In genomic region chr1:105909811-105910210, GRCh38 we compare ENCODE assay signal across 31 cellular contexts.
A peak's percentile ranks its signal among the peaks of the same experiment; 100 is the strongest.
DNase-seq lines count a peak whose midpoint lies in the region; ATAC-seq, FAIRE-seq and TF ChIP-seq lines count a peak whose summit lies in the region.
"Had no signal": no experiment of that assay in that cellular context is flagged by ENCODE, and none has a peak within 500 bp of the region (broad histone marks: within the 10 kb centered on the region; RNA-seq: fewer than 3 reads in every experiment).

No MANE protein-coding gene starts in this region.

- H4K20me1 ChIP-seq in GM12878 (ENCODE audit: control insufficient read depth, insufficient read depth), result no peaks in the 10 kb centered on the region

- H3K18ac ChIP-seq in mesendoderm (ENCODE audit: low read length), result no peak overlapping the region

- no peak overlapping the region for H3K9ac ChIP-seq in GM12878 (ENCODE audit: control insufficient read depth, insufficient read depth, low read length)
- H3K9ac ChIP-seq in mesendoderm (ENCODE audit: low read length), result no peak overlapping the region

- H3K4me3 ChIP-seq in GM12875 (ENCODE audit: low read depth, low read length) (no peak overlapping the region), GM12878 (no peak overlapping the region), mesendoderm (ENCODE audit: low read length) (no peak overlapping the region), psoas muscle (no peak overlapping the region)
- H3K4me3 ChIP-seq: right atrium auricular region, spleen, upper lobe of right lung had no signal

- H2AFZ ChIP-seq in GM12878 (ENCODE audit: control insufficient read depth, low read depth, low read length), result no peak overlapping the region

- no peaks in the 10 kb centered on the region for H3K79me1 ChIP-seq in mesendoderm (ENCODE audit: low read length)

- no peak overlapping the region for H2AK5ac ChIP-seq in mesendoderm (ENCODE audit: low read length)

- no peak overlapping the region for H3K23ac ChIP-seq in mesendoderm (ENCODE audit: low read length)

- H2BK15ac ChIP-seq in mesendoderm (replicated peaks; ENCODE audit: low read depth), result no peak overlapping the region

- DNase-seq in GM12878 (ENCODE audit: low read depth, low spot score) (no peak), mesendoderm (peak; percentile 48), psoas muscle (no peak), left lobe of liver (ENCODE audit: low spot score) (no peak), COR-L47 (lab: John Stamatoyannopoulos, UW) (no peak), NCI-H2227 (lab: John Stamatoyannopoulos, UW; ENCODE audit: unreplicated experiment) (no peak)
- DNase-seq: activated B cell treated with CpG ODN at 0.5 μM for 24 hours; activated CD4-positive, alpha-beta T cell treated with anti-CD3 and anti-CD28 coated beads, Interleukin-2, amount 50 U/mL, for 4 hours; activated CD8-positive, alpha-beta memory T cell treated with anti-CD3 and anti-CD28 coated beads, Interleukin-2, amount 50 U/mL, for 4 hours; activated naive CD8-positive, alpha-beta T cell treated with anti-CD3 and anti-CD28 coated beads for 36 hours; CD8-positive, alpha-beta memory T cell; DMS79; HFFc6; IMR-90; left ventricle myocardium superior; midbrain; naive thymus-derived CD8-positive, alpha-beta T cell; NCI-H1694; NCI-H526 treated with DMSO at 0.1 percent for 48 hours; spleen; stimulated activated CD4-positive, alpha-beta T cell treated with anti-CD3 and anti-CD28 coated beads, Interleukin-2, amount 100 ng/mL, for 48 hours; substantia nigra; T-helper 9 cell; upper lobe of right lung had no signal

- intact Hi-C loops in GM12878 (cut with micrococcal nuclease; ENCODE audit: unreplicated experiment), result no loop called here
- intact Hi-C loops in psoas muscle (cut with DNase I), result no loop called here

- RAD21 ChIA-PET in GM12878 (lab: Charles Lee; ENCODE audit: unreplicated experiment), result no interaction called here

- ATAC-seq in GM12878, result peak; percentile 53; the same call in 1 of the 3 replicates
- ATAC-seq in psoas muscle, result no peak
- ATAC-seq in left lobe of liver, result no peak
- ATAC-seq: left ventricle myocardium superior; naive thymus-derived CD8-positive, alpha-beta T cell; Right ventricle myocardium inferior; stimulated activated effector memory CD8-positive, alpha-beta T cell treated with anti-CD3 and anti-CD28 coated beads, Interleukin-12 subunit alpha, Interleukin-12 subunit beta, amount 100 ng/mL, for 72 hours; upper lobe of right lung had no signal

- BruUV-seq in GM12878 (replicated peaks; lab: Mats Ljungman, UMichigan), result no TSS peak

- TF ChIP-seq POLR2A in GM12878 (IDR thresholded peaks at IDR 0.05; ENCODE audit: low read depth, low read length), result no peak

- H3K36me3 ChIP-seq in GM12878 (ENCODE audit: control insufficient read depth in 2 of 2, insufficient read depth in 2 of 2, low read length in 1 of 2) (no peaks in the 10 kb centered on the region), mesendoderm (ENCODE audit: control insufficient read depth, insufficient read depth, low read length) (no peaks in the 10 kb centered on the region), psoas muscle (ENCODE audit: insufficient read depth in 1 of 2, low read depth in 1 of 2) (no peaks in the 10 kb centered on the region)
- H3K36me3 ChIP-seq: right atrium auricular region, spleen, upper lobe of right lung had no signal

- H3K4me1 ChIP-seq in GM12878 (ENCODE audit: control insufficient read depth, insufficient read depth, low read length) (no peaks in the 10 kb centered on the region), mesendoderm (ENCODE audit: control insufficient read depth, low read depth, low read length) (no peaks in the 10 kb centered on the region), psoas muscle (no peaks in the 10 kb centered on the region)
- H3K4me1 ChIP-seq: right atrium auricular region, spleen, upper lobe of right lung had no signal

- FAIRE-seq in GM12878 (lab: Jason Lieb, UNC), result no peak
- FAIRE-seq: endothelial cell of umbilical vein, GM19239 had no signal

- H3K4me2 ChIP-seq in GM12878 (ENCODE audit: control insufficient read depth, insufficient read depth), result no peak overlapping the region
- no peak overlapping the region for H3K4me2 ChIP-seq in mesendoderm (ENCODE audit: low read length)

- H3K4ac ChIP-seq in mesendoderm (ENCODE audit: low read depth, low read length), result no peak overlapping the region

- H2BK5ac ChIP-seq in mesendoderm (ENCODE audit: low read length), result no peak overlapping the region

- TF ChIP-seq RAD21 in GM12878 (IDR thresholded peaks at IDR 0.05; ENCODE audit: insufficient read depth, low read depth, low read length), result no peak

- H3K27ac ChIP-seq in GM12878 (ENCODE audit: control insufficient read depth, insufficient read depth) (no peak overlapping the region), mesendoderm (ENCODE audit: low read depth, low read length) (no peak overlapping the region), psoas muscle (no peak overlapping the region)
- H3K27ac ChIP-seq: right atrium auricular region, spleen, upper lobe of right lung had no signal

- TF ChIP-seq CTCF in GM12875 (IDR thresholded peaks at IDR 0.05; ENCODE audit: borderline replicate concordance, insufficient read depth, low read depth, low read length) (0 out of 2 replicates have a peak, but pooled peaks have one; percentile 10), LNCAP (IDR thresholded peaks at IDR 0.05) (peak; percentile 34; the same call in 1 of the 2 replicates), GM12878 (IDR thresholded peaks at IDR 0.05 in 2 of 3, conservative IDR thresholded peaks at IDR 0.05 in 1 of 3; ENCODE audit: control insufficient read depth in 2 of 3, extremely low read depth in 1 of 3, insufficient read depth in 1 of 3, low read depth in 3 of 3, low read length in 3 of 3) (peak; percentile 6 to 19 (median 7); a peak in 1 of 6 replicates), psoas muscle (IDR thresholded peaks at IDR 0.05) (no peak)

- H3K79me2 ChIP-seq in GM12878 (ENCODE audit: control insufficient read depth, insufficient read depth, low read length) (no peaks in the 10 kb centered on the region), mesendoderm (ENCODE audit: control insufficient read depth, insufficient read depth, low read length) (no peaks in the 10 kb centered on the region)

- H3K9me3 ChIP-seq in GM12878 (replicated peaks; ENCODE audit: control insufficient read depth, insufficient read depth, low read length) (no peaks in the 10 kb centered on the region), psoas muscle (no peaks in the 10 kb centered on the region)
- H3K9me3 ChIP-seq: right atrium auricular region, upper lobe of right lung had no signal

- H4K5ac ChIP-seq in mesendoderm (ENCODE audit: low read length), result no peak overlapping the region

- in situ Hi-C loops in GM12878 (cut with MboI), result no loop called here

- WGBS in GM12878 (ENCODE audit: insufficient coverage, insufficient replicate concordance, low lambda C conversion rate, missing lambda C conversion rate), result 10% methylated on average over 2 of the region's 2 CpGs
- WGBS in mesendoderm (ENCODE audit: extremely low coverage, insufficient coverage, low lambda C conversion rate), result no CpG with 5 or more reads among the region's 2 CpGs
- 51 to 57% (median 55%) methylated on average over 2 of the region's 2 CpGs for WGBS in psoas muscle, 3 donors

- H3K27me3 ChIP-seq in GM12878 (replicated peaks in 1 of 2; ENCODE audit: control insufficient read depth in 2 of 2, insufficient read depth in 2 of 2, low read length in 1 of 2) (no peaks in the 10 kb centered on the region), mesendoderm (ENCODE audit: insufficient read depth, low read length, poor library complexity) (no peaks in the 10 kb centered on the region), psoas muscle (ENCODE audit: insufficient read depth in 3 of 3, low read length in 2 of 3) (no peaks in the 10 kb centered on the region)
- H3K27me3 ChIP-seq: right atrium auricular region, spleen, upper lobe of right lung had no signal

- H4K8ac ChIP-seq in mesendoderm (ENCODE audit: low read depth, low read length), result no peak overlapping the region

- CTCF ChIA-PET in GM12878 (lab: Yijun Ruan, JAX), result interaction anchor here (1.1 kb wide), 1 partner anchor 14 kb away, joined by 3 read pairs; no protein-coding TSS in a partner anchor

- SMC1A ChIA-PET in GM12878 (lab: Charles Lee; ENCODE audit: uncharacterized antibody, unreplicated experiment), result no interaction called here

- TF ChIP-seq EP300 in GM12878 (IDR thresholded peaks at IDR 0.05; ENCODE audit: borderline replicate concordance in 1 of 2, control insufficient read depth in 1 of 2, low read depth in 2 of 2, low read length in 2 of 2), result no peak

- H3K56ac ChIP-seq in mesendoderm (ENCODE audit: low read length), result no peak overlapping the region

- POLR2A ChIA-PET in GM12878 (lab: Charles Lee), result no interaction called here

- no peak overlapping the region for H2BK120ac ChIP-seq in mesendoderm (ENCODE audit: low read depth, low read length)

TF ChIP-seq in GM12878, 131 proteins besides CTCF, POLR2A, EP300 and RAD21:
- TF ChIP-seq PRDM15 (CRISPR knock-in tag; IDR thresholded peaks at IDR 0.05) (no peak), MTA3 (IDR thresholded peaks at IDR 0.05; ENCODE audit: borderline replicate concordance, low read length) (no peak), NR2C1 (IDR thresholded peaks at IDR 0.05) (no peak), YY1 (IDR thresholded peaks at IDR 0.05; ENCODE audit: low read depth, low read length) (no peak), IRF4 (IDR thresholded peaks at IDR 0.05; ENCODE audit: low read depth, low read length) (no peak)
